28 cellular contexts compared by ENCODE assay signal in the genomic region with DNA sequence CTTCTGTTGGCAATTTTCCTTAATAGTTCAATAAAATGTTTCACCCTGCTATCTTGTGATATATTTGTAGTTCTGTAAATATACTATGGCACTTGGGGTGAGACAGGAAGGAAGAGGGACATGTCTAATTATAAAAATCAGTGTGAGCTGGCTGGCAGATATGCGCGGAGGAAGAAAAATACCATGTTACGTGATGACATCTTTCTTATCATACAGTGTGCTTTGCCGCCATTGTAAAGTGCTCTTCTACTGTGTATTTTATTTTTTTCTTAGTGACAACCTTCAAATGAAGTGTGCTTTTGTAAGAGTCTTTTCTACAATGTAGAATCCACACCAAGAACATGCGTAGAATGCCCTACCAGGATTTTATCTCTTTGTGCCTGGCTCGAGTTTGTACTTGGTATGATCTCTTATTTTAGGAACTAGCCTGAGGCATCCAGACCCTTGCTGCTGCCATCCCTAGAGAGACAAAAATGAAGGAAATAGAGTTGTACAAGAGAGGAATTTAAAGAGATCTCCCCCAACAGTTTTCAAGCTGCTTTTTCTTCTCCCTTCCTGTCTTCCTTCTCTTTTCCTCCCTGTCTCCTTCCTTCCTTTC. TPM values are rescaled to one million over a fixed set of nuclear protein-coding genes. Genes with fewer than 3 reads are reported as not detected.
DNase-seq lines count a peak whose midpoint lies in the region; ATAC-seq and TF ChIP-seq lines count a peak whose summit lies in the region.
"Had no signal": no experiment of that assay in that cellular context is flagged by ENCODE, and none has a peak within 500 bp of the region (broad histone marks: within the 10 kb centered on the region; RNA-seq: fewer than 3 reads in every experiment).

No MANE protein-coding gene starts in this region.

- no peak overlapping the region for H3K4me3 Mint-ChIP-seq in activated naive CD4-positive, alpha-beta T cell treated with anti-CD3 and anti-CD28 coated beads for 36 hours
- no peak overlapping the region for H3K4me3 Mint-ChIP-seq in natural killer cell
- H3K4me3 Mint-ChIP-seq: activated CD4-positive, alpha-beta memory T cell treated with anti-CD3 and anti-CD28 coated beads for 36 hours; activated T-helper 1 cell treated with anti-CD3 and anti-CD28 coated beads, Interleukin-12 subunit alpha, Interleukin-12 subunit beta, Interleukin-2, Interleukin-4 antibody, amounts not matched to agents 30 ng/mL and 10 ng/mL and 1 ng/mL, durations not matched to agents 14 hours and 24 hours and 36 hours; IgD-negative memory B cell; nephron progenitor cell had no signal

- peak overlapping the region; percentile 21 for H3K27ac Mint-ChIP-seq in activated naive CD4-positive, alpha-beta T cell treated with anti-CD3 and anti-CD28 coated beads for 36 hours
- H3K27ac Mint-ChIP-seq in natural killer cell, result no peak overlapping the region
- H3K27ac Mint-ChIP-seq: activated CD4-positive, alpha-beta memory T cell treated with anti-CD3 and anti-CD28 coated beads for 36 hours; activated T-helper 1 cell treated with anti-CD3 and anti-CD28 coated beads, Interleukin-12 subunit alpha, Interleukin-12 subunit beta, Interleukin-2, Interleukin-4 antibody, amounts not matched to agents 30 ng/mL and 10 ng/mL and 1 ng/mL, durations not matched to agents 14 hours and 24 hours and 36 hours; IgD-negative memory B cell had no signal

- H3K9ac ChIP-seq in adipocyte (ENCODE audit: low read length), result peak overlapping the region; percentile 15
- no peak overlapping the region for H3K9ac ChIP-seq in smooth muscle cell (ENCODE audit: low read depth)

- ATAC-seq in left lung (peak; percentile 55), HG02588 (IDR thresholded peaks at IDR 0.05; ENCODE audit: unreplicated experiment) (no peak), natural killer cell (no peak)

- H3K4me1 ChIP-seq in adipocyte (ENCODE audit: control insufficient read depth, insufficient read depth, low read length) (peaks cover 8% of the 10 kb centered on the region), left lung (no peaks in the 10 kb centered on the region), smooth muscle cell (ENCODE audit: low read depth) (no peaks in the 10 kb centered on the region)
- H3K4me1 ChIP-seq: breast epithelium, colonic mucosa, vagina had no signal

- H3K9me3 ChIP-seq in adipocyte (ENCODE audit: control insufficient read depth, low read length), result no peaks in the 10 kb centered on the region
- H3K9me3 ChIP-seq in left lung, result peaks cover 0 to 3% of the 10 kb centered on the region in 2 donors
- H3K9me3 ChIP-seq in smooth muscle cell (replicated peaks; ENCODE audit: low read depth), result no peaks in the 10 kb centered on the region
- H3K9me3 ChIP-seq: breast epithelium, colonic mucosa, ovary, suprapubic skin, vagina had no signal

- intact Hi-C loops in activated naive CD4-positive, alpha-beta T cell treated with anti-CD3 and anti-CD28 coated beads for 36 hours (cut with micrococcal nuclease), result loop anchor here (2.0 to 5.0 kb wide), 3 partner anchors 1119 to 1833 kb away; no protein-coding TSS in a partner anchor
- intact Hi-C loops in left lung (cut with DNase I) (no loop called here), natural killer cell (cut with micrococcal nuclease) (no loop called here)

- WGBS in smooth muscle cell (ENCODE audit: low lambda C conversion rate), result 62% methylated on average over 6 of the region's 6 CpGs

- no peaks in the 10 kb centered on the region for H3K79me2 ChIP-seq in smooth muscle cell (ENCODE audit: low read depth)

- CTCF ChIA-PET in activated naive CD4-positive, alpha-beta T cell treated with anti-CD3 and anti-CD28 coated beads for 36 hours (lab: Charles Lee), result interaction anchor here (0.6 to 2.3 kb wide), 3 partner anchors 304 to 1739 kb away, joined by 4 to 11 read pairs (median 7); no protein-coding TSS in a partner anchor

- no peaks in the 10 kb centered on the region for H3F3A ChIP-seq in smooth muscle cell (ENCODE audit: low read depth)

- H3K27ac ChIP-seq in left lung, result peak overlapping the region; percentile 16
- H3K27ac ChIP-seq in smooth muscle cell (ENCODE audit: low read depth), result no peak overlapping the region
- H3K27ac ChIP-seq: breast epithelium, colonic mucosa, epithelial cell of prostate, ovary, skin epidermis, suprapubic skin, vagina had no signal

- H3K4me2 ChIP-seq in smooth muscle cell, result no peak overlapping the region

- H3K36me3 ChIP-seq in adipocyte (ENCODE audit: control insufficient read depth, insufficient read depth, low read length, severe bottlenecking) (no peaks in the 10 kb centered on the region), left lung (no peaks in the 10 kb centered on the region), smooth muscle cell (ENCODE audit: low read depth) (no peaks in the 10 kb centered on the region)
- H3K36me3 ChIP-seq: breast epithelium, colonic mucosa, ovary, suprapubic skin, vagina had no signal

- DNase-seq in activated naive CD4-positive, alpha-beta T cell treated with anti-CD3 and anti-CD28 coated beads for 36 hours, result no peak
- DNase-seq in activated naive CD4-positive, alpha-beta T cell treated with Interleukin-2 at 50 U/mL for 16 hours, result no peak
- no peak for DNase-seq in adipocyte (ENCODE audit: low read depth)
- no peak for DNase-seq in left lung
- no peak for DNase-seq in smooth muscle cell (lab: John Stamatoyannopoulos, UW; ENCODE audit: unreplicated experiment)
- no peak for DNase-seq in NCI-H510A treated with DMSO at 0.1 percent for 48 hours (lab: John Stamatoyannopoulos, UW)
- DNase-seq in natural killer cell, result no peak
- DNase-seq: activated CD4-positive, alpha-beta memory T cell treated with anti-CD3 and anti-CD28 coated beads for 36 hours; activated CD4-positive, alpha-beta T cell treated with anti-CD3 and anti-CD28 coated beads for 1 hour; activated naive CD4-positive, alpha-beta T cell treated with anti-CD3 and anti-CD28 coated beads, Interleukin-2, amount 50 U/mL, for 16 hours; colonic mucosa; effector CD8-positive, alpha-beta T cell; GOT3; MV-4-11; NCI-H1436; NCI-H2227 treated with DMSO at 0.1 percent for 48 hours; NCI-H82; nephron progenitor cell; ovary; stimulated activated naive CD4-positive, alpha-beta T cell had no signal

- H3K27me3 Mint-ChIP-seq in activated naive CD4-positive, alpha-beta T cell treated with anti-CD3 and anti-CD28 coated beads for 36 hours (ENCODE audit: low read depth), result peaks cover 3% of the 10 kb centered on the region
- H3K27me3 Mint-ChIP-seq in natural killer cell (ENCODE audit: low read depth in 2 of 2), result peaks cover 0 to 4% of the 10 kb centered on the region in 2 donors

- no peaks in the 10 kb centered on the region for H3K36me3 Mint-ChIP-seq in activated naive CD4-positive, alpha-beta T cell treated with anti-CD3 and anti-CD28 coated beads for 36 hours (ENCODE audit: low read depth)
- H3K36me3 Mint-ChIP-seq in natural killer cell, result no peaks in the 10 kb centered on the region
- H3K36me3 Mint-ChIP-seq: activated CD4-positive, alpha-beta memory T cell treated with anti-CD3 and anti-CD28 coated beads for 36 hours had no signal

- H3K9me3 Mint-ChIP-seq in activated naive CD4-positive, alpha-beta T cell treated with anti-CD3 and anti-CD28 coated beads for 36 hours, result no peaks in the 10 kb centered on the region
- no peaks in the 10 kb centered on the region for H3K9me3 Mint-ChIP-seq in natural killer cell
- H3K9me3 Mint-ChIP-seq: activated CD4-positive, alpha-beta memory T cell treated with anti-CD3 and anti-CD28 coated beads for 36 hours; activated T-helper 1 cell treated with anti-CD3 and anti-CD28 coated beads, Interleukin-12 subunit alpha, Interleukin-12 subunit beta, Interleukin-2, Interleukin-4 antibody, amounts not matched to agents 30 ng/mL and 10 ng/mL and 1 ng/mL, durations not matched to agents 14 hours and 24 hours and 36 hours had no signal

- H3K27me3 ChIP-seq in adipocyte (replicated peaks; ENCODE audit: control insufficient read depth, insufficient read depth, low read length) (no peaks in the 10 kb centered on the region), left lung (no peaks in the 10 kb centered on the region), smooth muscle cell (ENCODE audit: low read depth) (no peaks in the 10 kb centered on the region)
- H3K27me3 ChIP-seq: breast epithelium, colonic mucosa, ovary, suprapubic skin, vagina had no signal

- H4K20me1 ChIP-seq in smooth muscle cell (ENCODE audit: low read depth), result no peaks in the 10 kb centered on the region

- TF ChIP-seq CTCF in left lung (IDR thresholded peaks at IDR 0.05) (no peak), smooth muscle cell (IDR thresholded peaks at IDR 0.05; ENCODE audit: borderline replicate concordance, insufficient read depth, poor library complexity, severe bottlenecking) (no peak), natural killer cell (IDR thresholded peaks at IDR 0.05) (no peak)

- H3K4me1 Mint-ChIP-seq in activated naive CD4-positive, alpha-beta T cell treated with anti-CD3 and anti-CD28 coated beads for 36 hours (ENCODE audit: low read depth), result no peaks in the 10 kb centered on the region
- H3K4me1 Mint-ChIP-seq in natural killer cell, result no peaks in the 10 kb centered on the region
- H3K4me1 Mint-ChIP-seq: IgD-negative memory B cell, nephron progenitor cell had no signal

- H3K4me3 ChIP-seq in adipocyte (ENCODE audit: low read length), result no peak overlapping the region
- H3K4me3 ChIP-seq in left lung, result no peak overlapping the region
- no peak overlapping the region for H3K4me3 ChIP-seq in smooth muscle cell
- H3K4me3 ChIP-seq: breast epithelium, colonic mucosa, ovary, skin epidermis, suprapubic skin, vagina had no signal

- H2AFZ ChIP-seq in smooth muscle cell (ENCODE audit: low read depth), result peak overlapping the region; percentile 51

RNA-seq across cellular contexts. Expression of a gene that starts 46.7 kb away (rescaled TPM):
- total RNA-seq in activated naive CD4-positive, alpha-beta T cell treated with anti-CD3 and anti-CD28 coated beads for 36 hours, result 10 to 100 TPM; 29.1 to 32.0 TPM
- total RNA-seq in left lung (10 to 100 TPM; 19.2 to 30.4 TPM), smooth muscle cell (34.3 and 52.9 TPM in 2 replicates), natural killer cell (10 to 100 TPM; 26.3 to 31.0 (median 28.2) TPM)
- polyA plus RNA-seq in smooth muscle cell, result 45.6 and 47.4 TPM in 2 replicates
